Comparison of ENCODE assay signal across 20 cellular contexts in the genomic region with DNA sequence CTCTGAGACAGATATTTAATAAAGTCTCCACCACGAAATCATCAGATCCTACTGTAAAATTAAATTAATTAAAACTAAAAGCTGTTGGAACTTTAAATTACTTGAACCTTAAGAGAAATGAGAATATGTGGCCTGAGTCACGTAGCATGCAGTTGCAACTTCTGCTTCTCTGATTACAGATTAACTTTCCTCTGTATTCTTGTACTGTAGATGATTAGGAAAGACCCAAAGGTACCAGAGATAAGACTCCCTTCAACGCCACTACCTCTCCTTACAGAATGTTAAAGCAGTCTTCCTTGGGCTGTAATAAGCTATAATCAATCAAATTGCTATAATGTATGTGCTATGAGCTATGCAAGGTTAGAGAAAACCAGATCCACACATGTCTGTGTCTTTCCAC.
DNase-seq lines count a peak whose midpoint lies in the region; ATAC-seq and TF ChIP-seq lines count a peak whose summit lies in the region.
"Had no signal": no experiment of that assay in that cellular context is flagged by ENCODE, and none has a peak within 500 bp of the region (broad histone marks: within the 10 kb centered on the region; RNA-seq: fewer than 3 reads in every experiment).

No MANE protein-coding gene starts in this region.

- no peak for TF ChIP-seq CTCF in OCI-LY3 (IDR thresholded peaks at IDR 0.05; ENCODE audit: low read depth, low read length)

- 0 out of 2 replicates have a peak, but pooled peaks cover 4% of the 10 kb centered on the region for H3K79me2 ChIP-seq in OCI-LY3 (ENCODE audit: low read length)

- no peaks in the 10 kb centered on the region for H3K4me1 Mint-ChIP-seq in stimulated activated effector memory CD8-positive, alpha-beta T cell treated with anti-CD3 and anti-CD28 coated beads, Interleukin-12 subunit alpha, Interleukin-12 subunit beta, amount 100 ng/mL, for 72 hours
- H3K4me1 Mint-ChIP-seq: activated B cell treated with CpG ODN at 0.5 μM for 24 hours, naive B cell had no signal

- no peaks in the 10 kb centered on the region for H3K36me3 Mint-ChIP-seq in stimulated activated effector memory CD8-positive, alpha-beta T cell treated with anti-CD3 and anti-CD28 coated beads, Interleukin-12 subunit alpha, Interleukin-12 subunit beta, amount 100 ng/mL, for 72 hours
- H3K36me3 Mint-ChIP-seq: naive B cell had no signal

- H3K4me1 ChIP-seq in OCI-LY3 (ENCODE audit: low read length): peaks cover 33% of the 10 kb centered on the region
- no peaks in the 10 kb centered on the region for H3K4me1 ChIP-seq in muscle layer of duodenum (ENCODE audit: control insufficient read depth in 1 of 2, insufficient read depth in 2 of 2, low read length in 2 of 2)
- H3K4me1 ChIP-seq: ascending aorta, left lung, thyroid gland had no signal

- no peak overlapping the region for H3K27ac Mint-ChIP-seq in stimulated activated effector memory CD8-positive, alpha-beta T cell treated with anti-CD3 and anti-CD28 coated beads, Interleukin-12 subunit alpha, Interleukin-12 subunit beta, amount 100 ng/mL, for 72 hours
- H3K27ac Mint-ChIP-seq: activated B cell treated with CpG ODN at 0.5 μM for 24 hours, naive B cell, progenitor cell of endocrine pancreas had no signal

- H3K9me3 ChIP-seq in OCI-LY3 (ENCODE audit: insufficient read depth, low read length) (no peaks in the 10 kb centered on the region), muscle layer of duodenum (ENCODE audit: control insufficient read depth in 1 of 2, low read length in 2 of 2) (peaks cover 0 to 3% of the 10 kb centered on the region in 2 donors)
- H3K9me3 ChIP-seq: ascending aorta, BE2C, thyroid gland had no signal

- H3K4me2 ChIP-seq in OCI-LY3 (ENCODE audit: low read length): peak overlapping the region; percentile 75
- H3K4me2 ChIP-seq: PC-9 had no signal

- H3K27ac ChIP-seq in OCI-LY3 (ENCODE audit: low read length) (peak overlapping the region; percentile 88), muscle layer of duodenum (ENCODE audit: low read length) (peak overlapping the region; percentile 27)
- H3K27ac ChIP-seq: ascending aorta, left lung, PC-9, thyroid gland had no signal

- H3K9me3 Mint-ChIP-seq in stimulated activated effector memory CD8-positive, alpha-beta T cell treated with anti-CD3 and anti-CD28 coated beads, Interleukin-12 subunit alpha, Interleukin-12 subunit beta, amount 100 ng/mL, for 72 hours: no peaks in the 10 kb centered on the region

- H3K4me3 Mint-ChIP-seq in stimulated activated effector memory CD8-positive, alpha-beta T cell treated with anti-CD3 and anti-CD28 coated beads, Interleukin-12 subunit alpha, Interleukin-12 subunit beta, amount 100 ng/mL, for 72 hours: no peak overlapping the region
- H3K4me3 Mint-ChIP-seq: activated B cell treated with CpG ODN at 0.5 μM for 24 hours, naive B cell had no signal

- peak overlapping the region; percentile 31 for H3K9ac ChIP-seq in OCI-LY3 (ENCODE audit: low read length)

- peak; percentile 89 for ATAC-seq in GM18909 (IDR thresholded peaks at IDR 0.05; ENCODE audit: poor library complexity, unreplicated experiment)
- peak; percentile 62 for ATAC-seq in HG02840 (IDR thresholded peaks at IDR 0.05; ENCODE audit: low FRiP score, unreplicated experiment)
- no peak for ATAC-seq in stimulated activated effector memory CD8-positive, alpha-beta T cell treated with anti-CD3 and anti-CD28 coated beads, Interleukin-12 subunit alpha, Interleukin-12 subunit beta, amount 100 ng/mL, for 72 hours
- ATAC-seq: left lung had no signal

- peak overlapping the region; percentile 51 for H2AFZ ChIP-seq in OCI-LY3 (ENCODE audit: low read depth, low read length)
- H2AFZ ChIP-seq: PC-9 had no signal

- H3K27me3 ChIP-seq in OCI-LY3 (ENCODE audit: low read depth, low read length) (no peaks in the 10 kb centered on the region), muscle layer of duodenum (ENCODE audit: low read depth, low read length) (no peaks in the 10 kb centered on the region)
- H3K27me3 ChIP-seq: ascending aorta, BE2C, left lung, thyroid gland had no signal

- no peak for DNase-seq in superior temporal gyrus (ENCODE audit: extremely low spot score)
- DNase-seq in NCI-H2107 treated with DMSO at 0.1 percent for 48 hours (lab: John Stamatoyannopoulos, UW; ENCODE audit: unreplicated experiment): no peak
- DNase-seq in stimulated activated effector memory CD8-positive, alpha-beta T cell treated with anti-CD3 and anti-CD28 coated beads, Interleukin-12 subunit alpha, Interleukin-12 subunit beta, amount 100 ng/mL, for 72 hours (ENCODE audit: low spot score in 2 of 2): no peak
- no peak for DNase-seq in cortex of kidney (lab: John Stamatoyannopoulos, UW)
- DNase-seq: activated B cell treated with CpG ODN at 0.5 μM for 24 hours, activated gamma-delta T cell, BE2C, dermis blood vessel endothelial cell, hippocampal formation, left lung, naive B cell, NCI-H1105, PC-9, thyroid gland had no signal

- H3K36me3 ChIP-seq in OCI-LY3 (replicated peaks; ENCODE audit: low read depth, low read length) (peaks cover 44% of the 10 kb centered on the region), muscle layer of duodenum (ENCODE audit: control insufficient read depth in 1 of 2, insufficient read depth in 2 of 2, low read length in 2 of 2) (peaks cover 0 to 11% of the 10 kb centered on the region in 2 donors)
- H3K36me3 ChIP-seq: left lung, thyroid gland had no signal

- H4K20me1 ChIP-seq in OCI-LY3 (ENCODE audit: insufficient read depth, low read length): no peaks in the 10 kb centered on the region

- peak overlapping the region; percentile 50 for H3K4me3 ChIP-seq in OCI-LY3 (ENCODE audit: low read length)
- no peak overlapping the region for H3K4me3 ChIP-seq in muscle layer of duodenum (ENCODE audit: low read depth in 1 of 2, low read length in 2 of 2)
- H3K4me3 ChIP-seq: ascending aorta, left lung, PC-9, thyroid gland had no signal
